Comparison of ENCODE assay signal across 1 cellular context in the genomic region with DNA sequence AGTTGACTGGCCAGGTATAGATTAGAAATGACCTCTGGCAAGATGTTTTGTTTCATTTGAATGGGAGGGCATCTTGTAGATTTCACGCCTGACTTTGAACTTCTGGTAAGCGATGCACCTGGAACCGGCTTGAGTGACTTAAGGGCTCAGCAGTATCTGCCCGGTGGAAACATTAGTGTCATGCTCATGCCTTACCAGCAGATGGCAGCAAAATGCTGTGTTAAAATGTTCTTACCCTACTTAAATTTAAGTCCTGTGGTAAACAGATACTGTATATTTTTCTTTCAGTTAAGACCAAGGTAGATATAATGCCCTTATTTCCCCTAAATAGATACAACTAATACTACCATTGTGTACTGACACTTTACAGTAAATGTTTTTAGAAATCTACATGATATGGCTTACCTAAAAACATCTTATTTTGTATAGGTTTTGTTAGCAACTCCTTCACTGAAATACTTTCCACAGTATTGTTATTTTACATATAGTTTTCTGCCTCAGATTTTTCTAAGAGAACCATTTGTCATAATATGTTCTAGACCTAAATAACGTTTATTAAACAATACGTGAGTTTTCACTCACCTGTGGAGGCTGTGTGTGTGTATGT.
TF ChIP-seq lines count a peak whose summit lies in the region.

No MANE protein-coding gene starts in this region.

TF ChIP-seq in HepG2, 621 proteins besides CTCF, POLR2A, EP300 and RAD21 (continued from another document):
- TF ChIP-seq, protein P1, sequence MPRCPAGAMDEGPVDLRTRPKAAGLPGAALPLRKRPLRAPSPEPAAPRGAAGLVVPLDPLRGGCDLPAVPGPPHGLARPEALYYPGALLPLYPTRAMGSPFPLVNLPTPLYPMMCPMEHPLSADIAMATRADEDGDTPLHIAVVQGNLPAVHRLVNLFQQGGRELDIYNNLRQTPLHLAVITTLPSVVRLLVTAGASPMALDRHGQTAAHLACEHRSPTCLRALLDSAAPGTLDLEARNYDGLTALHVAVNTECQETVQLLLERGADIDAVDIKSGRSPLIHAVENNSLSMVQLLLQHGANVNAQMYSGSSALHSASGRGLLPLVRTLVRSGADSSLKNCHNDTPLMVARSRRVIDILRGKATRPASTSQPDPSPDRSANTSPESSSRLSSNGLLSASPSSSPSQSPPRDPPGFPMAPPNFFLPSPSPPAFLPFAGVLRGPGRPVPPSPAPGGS (CRISPR knock-in tag; IDR thresholded peaks at IDR 0.05): no peak
TF ChIP-seq in HepG2: peak in this region for 2.
